ENCODE assay signal across 2 cellular contexts in the genomic region with DNA sequence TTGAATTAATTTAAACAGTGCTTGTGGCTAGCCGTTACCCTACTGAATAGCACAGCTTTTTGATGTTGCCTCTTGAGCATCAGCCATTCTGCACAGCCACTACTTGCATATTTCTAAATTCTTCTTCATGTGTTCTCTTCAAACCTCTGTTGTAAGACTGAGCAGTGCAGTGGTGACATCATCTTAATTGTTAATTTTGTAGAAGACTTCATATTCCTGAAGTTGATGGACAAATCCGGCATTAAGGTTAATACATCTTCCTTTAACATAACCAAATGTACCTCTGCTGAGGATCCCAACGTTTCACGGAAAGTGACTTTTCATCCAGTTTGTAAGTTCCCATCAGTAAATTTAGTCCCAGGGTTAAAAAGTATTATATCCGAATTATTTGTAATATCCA.
TF ChIP-seq lines count a peak whose summit lies in the region.

No MANE protein-coding gene starts in this region.

TF ChIP-seq in HepG2, 621 proteins besides CTCF, POLR2A, EP300 and RAD21:
- TF ChIP-seq ATF7 (IDR thresholded peaks at IDR 0.05) (peak; percentile 56), ATF7 (CRISPR knock-in tag; IDR thresholded peaks at IDR 0.05) (no peak), ZNF326 (CRISPR knock-in tag; IDR thresholded peaks at IDR 0.05; ENCODE audit: borderline replicate concordance) (no peak)

TF ChIP-seq in HEK293, 187 proteins besides CTCF, POLR2A, EP300 and RAD21:
- TF ChIP-seq ZFP37 (tag by site-specific recombination; IDR thresholded peaks at IDR 0.05) (no peak), ZNF221 (tag by site-specific recombination; IDR thresholded peaks at IDR 0.05; ENCODE audit: borderline replicate concordance) (no peak), ZNF660 (tag by site-specific recombination; IDR thresholded peaks at IDR 0.05) (no peak), ZNF37A (tag by site-specific recombination; IDR thresholded peaks at IDR 0.05) (no peak), ZIC2 (tag by site-specific recombination; IDR thresholded peaks at IDR 0.05) (no peak), ZNF302 (tag by site-specific recombination; IDR thresholded peaks at IDR 0.05; ENCODE audit: low read depth) (no peak), EGR2 (tag by site-specific recombination; IDR thresholded peaks at IDR 0.05; ENCODE audit: low read depth) (no peak)
- TF ChIP-seq, protein P1, sequence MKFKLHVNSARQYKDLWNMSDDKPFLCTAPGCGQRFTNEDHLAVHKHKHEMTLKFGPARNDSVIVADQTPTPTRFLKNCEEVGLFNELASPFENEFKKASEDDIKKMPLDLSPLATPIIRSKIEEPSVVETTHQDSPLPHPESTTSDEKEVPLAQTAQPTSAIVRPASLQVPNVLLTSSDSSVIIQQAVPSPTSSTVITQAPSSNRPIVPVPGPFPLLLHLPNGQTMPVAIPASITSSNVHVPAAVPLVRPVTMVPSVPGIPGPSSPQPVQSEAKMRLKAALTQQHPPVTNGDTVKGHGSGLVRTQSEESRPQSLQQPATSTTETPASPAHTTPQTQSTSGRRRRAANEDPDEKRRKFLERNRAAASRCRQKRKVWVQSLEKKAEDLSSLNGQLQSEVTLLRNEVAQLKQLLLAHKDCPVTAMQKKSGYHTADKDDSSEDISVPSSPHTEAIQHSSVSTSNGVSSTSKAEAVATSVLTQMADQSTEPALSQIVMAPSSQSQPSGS (tag by site-specific recombination; IDR thresholded peaks at IDR 0.05; ENCODE audit: low read depth), result 0 out of 2 replicates have a peak, but pooled peaks have one; percentile 37
